In genomic region chr2:232299927-232300674, GRCh38 we compare ENCODE assay signal across 23 cellular contexts.
DNase-seq lines count a peak whose midpoint lies in the region; ATAC-seq and TF ChIP-seq lines count a peak whose summit lies in the region.
"Had no signal": no experiment of that assay in that cellular context is flagged by ENCODE, and none has a peak within 500 bp of the region (broad histone marks: within the 10 kb centered on the region; RNA-seq: fewer than 3 reads in every experiment).

No MANE protein-coding gene starts in this region.

- CTCF ChIA-PET in activated CD4-positive, alpha-beta T cell treated with anti-CD3 and anti-CD28 coated beads for 36 hours (lab: Charles Lee) = interaction anchor here (3.4 kb wide), 1 partner anchor 16 kb away, joined by 17 read pairs; no protein-coding TSS in a partner anchor

- no peak for TF ChIP-seq CTCF in LNCaP clone FGC (IDR thresholded peaks at IDR 0.05; ENCODE audit: control insufficient read depth, extremely low read depth, insufficient read depth)

- H3K27ac Mint-ChIP-seq in activated CD4-positive, alpha-beta T cell treated with anti-CD3 and anti-CD28 coated beads for 36 hours = no peak overlapping the region
- peak overlapping the region; percentile 23 for H3K27ac Mint-ChIP-seq in central memory CD8-positive, alpha-beta T cell (ENCODE audit: low read depth)
- peak overlapping the region in 1 of 2 donors; percentile 56 for H3K27ac Mint-ChIP-seq in natural killer cell treated with Interleukin-12 subunit alpha and Interleukin-12 subunit beta and Interleukin-15 and Interleukin-18, amount 100 ng/mL, for 72 hours
- H3K27ac Mint-ChIP-seq: HFFc6 had no signal

- POLR2A ChIA-PET in activated CD4-positive, alpha-beta T cell treated with anti-CD3 and anti-CD28 coated beads for 36 hours (lab: Charles Lee) = no interaction called here

- intact Hi-C loops in activated CD4-positive, alpha-beta T cell treated with anti-CD3 and anti-CD28 coated beads for 36 hours (cut with DNase I, micrococcal nuclease) = no loop called here

- peaks cover 15% of the 10 kb centered on the region for H3K4me1 Mint-ChIP-seq in activated CD4-positive, alpha-beta T cell treated with anti-CD3 and anti-CD28 coated beads for 36 hours
- peaks cover 21% of the 10 kb centered on the region for H3K4me1 Mint-ChIP-seq in central memory CD8-positive, alpha-beta T cell
- peaks cover 20 to 23% of the 10 kb centered on the region in 2 donors for H3K4me1 Mint-ChIP-seq in natural killer cell treated with Interleukin-12 subunit alpha and Interleukin-12 subunit beta and Interleukin-15 and Interleukin-18, amount 100 ng/mL, for 72 hours (ENCODE audit: low read depth in 2 of 2)

- peak; percentile 69 for ATAC-seq in activated CD4-positive, alpha-beta T cell treated with anti-CD3 and anti-CD28 coated beads for 36 hours
- no peak for ATAC-seq in central memory CD8-positive, alpha-beta T cell (replicated peaks; ENCODE audit: extremely low read depth, poor library complexity, severe bottlenecking)
- peak; percentile 65 to 82 for ATAC-seq in natural killer cell treated with Interleukin-12 subunit alpha and Interleukin-12 subunit beta and Interleukin-15 and Interleukin-18, amount 100 ng/mL, for 72 hours
- no peak for ATAC-seq in HG02763 (IDR thresholded peaks at IDR 0.05; ENCODE audit: unreplicated experiment)
- ATAC-seq: body of pancreas, K562 had no signal

- H3K27me3 Mint-ChIP-seq in activated CD4-positive, alpha-beta T cell treated with anti-CD3 and anti-CD28 coated beads for 36 hours = no peaks in the 10 kb centered on the region
- H3K27me3 Mint-ChIP-seq in central memory CD8-positive, alpha-beta T cell = no peaks in the 10 kb centered on the region
- H3K27me3 Mint-ChIP-seq in natural killer cell treated with Interleukin-12 subunit alpha and Interleukin-12 subunit beta and Interleukin-15 and Interleukin-18, amount 100 ng/mL, for 72 hours = no peaks in the 10 kb centered on the region

- no peak for DNase-seq in activated CD4-positive, alpha-beta T cell treated with anti-CD3 and anti-CD28 coated beads for 36 hours
- DNase-seq in activated CD4-positive, alpha-beta T cell treated with anti-CD3 and anti-CD28 coated beads for 4 hours = no peak
- DNase-seq in LNCaP clone FGC (ENCODE audit: low read depth) (peak; percentile 76), RKO (ENCODE audit: low spot score) (no peak)
- DNase-seq in central memory CD8-positive, alpha-beta T cell (ENCODE audit: low spot score in 2 of 2) = no peak
- no peak for DNase-seq in natural killer cell treated with Interleukin-12 subunit alpha and Interleukin-12 subunit beta and Interleukin-15 and Interleukin-18, amount 100 ng/mL, for 72 hours (ENCODE audit: low spot score)
- DNase-seq in effector CD8-positive, alpha-beta T cell (lab: John Stamatoyannopoulos, UW) = no peak
- DNase-seq: 8988T; activated gamma-delta T cell; adrenal gland; body of pancreas; CD8-positive, alpha-beta memory T cell; cerebellar nuclear complex; foreskin melanocyte; HFFc6; lower lobe of right lung; NCI-H1105 treated with DMSO at 0.1 percent for 48 hours; ovary; stimulated activated CD4-positive, alpha-beta T cell treated with anti-CD3 and anti-CD28 coated beads, Interleukin-15, amount 100 ng/mL, for 24 hours; stimulated activated CD4-positive, alpha-beta T cell treated with anti-CD3 and anti-CD28 coated beads, Interleukin-4, amount 100 ng/mL, for 4 hours; upper lobe of right lung had no signal

- peaks cover 28% of the 10 kb centered on the region for H3K36me3 Mint-ChIP-seq in activated CD4-positive, alpha-beta T cell treated with anti-CD3 and anti-CD28 coated beads for 36 hours (ENCODE audit: low read depth)
- H3K36me3 Mint-ChIP-seq in central memory CD8-positive, alpha-beta T cell (ENCODE audit: insufficient read depth) = peaks cover 8% of the 10 kb centered on the region
- peaks cover 5% of the 10 kb centered on the region for H3K36me3 Mint-ChIP-seq in natural killer cell treated with Interleukin-12 subunit alpha and Interleukin-12 subunit beta and Interleukin-15 and Interleukin-18, amount 100 ng/mL, for 72 hours

- H3K4me3 Mint-ChIP-seq in activated CD4-positive, alpha-beta T cell treated with anti-CD3 and anti-CD28 coated beads for 36 hours = no peak overlapping the region
- no peak overlapping the region for H3K4me3 Mint-ChIP-seq in central memory CD8-positive, alpha-beta T cell
- H3K4me3 Mint-ChIP-seq in natural killer cell treated with Interleukin-12 subunit alpha and Interleukin-12 subunit beta and Interleukin-15 and Interleukin-18, amount 100 ng/mL, for 72 hours = peak overlapping the region; percentile 7
- H3K4me3 Mint-ChIP-seq: CD8-positive, alpha-beta memory T cell; HFFc6 had no signal

- H3K4me3 ChIP-seq in LNCaP clone FGC (ENCODE audit: low read depth, low read length) = no peak overlapping the region
- H3K4me3 ChIP-seq: adrenal gland, body of pancreas, K562, lower lobe of right lung, ovary, upper lobe of right lung had no signal

- H3K9me3 Mint-ChIP-seq in activated CD4-positive, alpha-beta T cell treated with anti-CD3 and anti-CD28 coated beads for 36 hours (ENCODE audit: low read depth) = no peaks in the 10 kb centered on the region
- H3K9me3 Mint-ChIP-seq in central memory CD8-positive, alpha-beta T cell = no peaks in the 10 kb centered on the region
- no peaks in the 10 kb centered on the region for H3K9me3 Mint-ChIP-seq in natural killer cell treated with Interleukin-12 subunit alpha and Interleukin-12 subunit beta and Interleukin-15 and Interleukin-18, amount 100 ng/mL, for 72 hours
- H3K9me3 Mint-ChIP-seq: HFFc6 had no signal

Comparison
In these comparisons a context has a peak if more than half of its experiments do, and no peak if none do; other contexts are left out.
1. ATAC-seq: peak in activated CD4-positive, alpha-beta T cell treated with anti-CD3 and anti-CD28 coated beads for 36 hours (single experiment) and natural killer cell treated with Interleukin-12 subunit alpha and Interleukin-12 subunit beta and Interleukin-15 and Interleukin-18, amount 100 ng/mL, for 72 hours (2 of 2); none in central memory CD8-positive, alpha-beta T cell (single experiment) and HG02763 (single experiment).